13 cellular contexts compared by ENCODE assay signal in genomic region chr11:94766656-94767291, GRCh38. TPM values are rescaled to one million over a fixed set of nuclear protein-coding genes. Genes with fewer than 3 reads are reported as not detected.
DNase-seq lines count a peak whose midpoint lies in the region; ATAC-seq and TF ChIP-seq lines count a peak whose summit lies in the region.
"Had no signal": no experiment of that assay in that cellular context is flagged by ENCODE, and none has a peak within 500 bp of the region (broad histone marks: within the 10 kb centered on the region; RNA-seq: fewer than 3 reads in every experiment).

No MANE protein-coding gene starts in this region.

- no peak overlapping the region for H3K9ac ChIP-seq in parathyroid adenoma

- TF ChIP-seq EP300 in upper lobe of left lung (IDR thresholded peaks at IDR 0.05), result no peak

- peak overlapping the region; percentile 75 for H2AFZ ChIP-seq in parathyroid adenoma

- H3K27me3 ChIP-seq in heart left ventricle, result no peaks in the 10 kb centered on the region
- no peaks in the 10 kb centered on the region for H3K27me3 ChIP-seq in esophagus squamous epithelium
- no peaks in the 10 kb centered on the region for H3K27me3 ChIP-seq in parathyroid adenoma (ENCODE audit: control insufficient read depth, insufficient read depth, low read length)
- peaks cover 0 to 5% (median 0%) of the 10 kb centered on the region in 4 donors for H3K27me3 ChIP-seq in upper lobe of left lung
- H3K27me3 ChIP-seq: adrenal gland had no signal

- no peak for TF ChIP-seq POLR2A in heart left ventricle (IDR thresholded peaks at IDR 0.05)
- no peak for TF ChIP-seq POLR2A in esophagus squamous epithelium (IDR thresholded peaks at IDR 0.05)
- no peak for TF ChIP-seq POLR2A in upper lobe of left lung (IDR thresholded peaks at IDR 0.05)

- peak overlapping the region in 8 of 12 donors; percentile 89 to 99 (median 96) for H3K27ac ChIP-seq in heart left ventricle
- peak overlapping the region; percentile 93 to 99 (median 95) for H3K27ac ChIP-seq in esophagus squamous epithelium
- peak overlapping the region; percentile 19 for H3K27ac ChIP-seq in parathyroid adenoma
- peak overlapping the region; percentile 92 to 99 (median 96) for H3K27ac ChIP-seq in upper lobe of left lung

- TF ChIP-seq CTCF in heart left ventricle (IDR thresholded peaks at IDR 0.05) (no peak), esophagus squamous epithelium (IDR thresholded peaks at IDR 0.05) (no peak), parathyroid adenoma (IDR thresholded peaks at IDR 0.05) (no peak), upper lobe of left lung (IDR thresholded peaks at IDR 0.05) (no peak)

- no peak overlapping the region for H3K4me2 ChIP-seq in parathyroid adenoma (ENCODE audit: low read length)

- H3K4me3 ChIP-seq in heart left ventricle (no peak overlapping the region), esophagus squamous epithelium (peak overlapping the region in 1 of 4 donors; percentile 89), parathyroid adenoma (ENCODE audit: low read depth, low read length) (no peak overlapping the region), upper lobe of left lung (no peak overlapping the region)
- H3K4me3 ChIP-seq: adrenal gland had no signal

- DNase-seq in heart left ventricle, result no peak
- no peak for DNase-seq in left ventricle myocardium superior
- DNase-seq in esophagus squamous epithelium (lab: John Stamatoyannopoulos, UW), result no peak
- no peak for DNase-seq in upper lobe of left lung
- DNase-seq: activated CD4-positive, alpha-beta T cell treated with anti-CD3 and anti-CD28 coated beads, Interleukin-2, amount 50 U/mL, for 4 hours; activated T-cell treated with anti-CD3 and anti-CD28 coated beads, Interleukin-2, amount 50 U/mL, for 72 hours; adrenal gland; CD4-positive, CD25-positive, alpha-beta regulatory T cell; stimulated activated CD4-positive, alpha-beta T cell treated with anti-CD3 and anti-CD28 coated beads, Interleukin-1b, Interleukin-23, amount 100 ng/mL, for 48 hours had no signal

- H3K79me2 ChIP-seq in parathyroid adenoma, result peaks cover 13% of the 10 kb centered on the region

- ATAC-seq in heart left ventricle (no peak), left ventricle myocardium superior (no peak), upper lobe of left lung (ENCODE audit: low FRiP score in 2 of 2) (no peak), GM18498 (IDR thresholded peaks at IDR 0.05; ENCODE audit: unreplicated experiment) (no peak), GM19455 (IDR thresholded peaks at IDR 0.05; ENCODE audit: unreplicated experiment) (no peak), GM21515 (IDR thresholded peaks at IDR 0.05; ENCODE audit: unreplicated experiment) (no peak)
- ATAC-seq: activated T-cell treated with anti-CD3 and anti-CD28 coated beads, Interleukin-2, amount 50 U/mL, for 72 hours had no signal

- intact Hi-C loops in heart left ventricle (cut with DNase I), result loop anchor here in 6 of 10 donors (5.0 to 10.0 kb wide), 5 partner anchors 34 to 144 kb away; no protein-coding TSS in a partner anchor
- intact Hi-C loops in left ventricle myocardium superior (cut with micrococcal nuclease), result loop anchor here (10.0 kb wide), 1 partner anchor 142 kb away; no protein-coding TSS in a partner anchor
- intact Hi-C loops in esophagus squamous epithelium (cut with DNase I), result no loop called here

- H3K9me3 ChIP-seq in heart left ventricle, result no peaks in the 10 kb centered on the region
- H3K9me3 ChIP-seq in esophagus squamous epithelium, result no peaks in the 10 kb centered on the region
- no peaks in the 10 kb centered on the region for H3K9me3 ChIP-seq in parathyroid adenoma (ENCODE audit: control insufficient read depth, low read length)
- H3K9me3 ChIP-seq in upper lobe of left lung, result no peaks in the 10 kb centered on the region
- H3K9me3 ChIP-seq: adrenal gland had no signal

- no peaks in the 10 kb centered on the region for H3K36me3 ChIP-seq in heart left ventricle
- H3K36me3 ChIP-seq in esophagus squamous epithelium, result no peaks in the 10 kb centered on the region
- no peaks in the 10 kb centered on the region for H3K36me3 ChIP-seq in parathyroid adenoma (ENCODE audit: control insufficient read depth, insufficient read depth, low read length)
- no peaks in the 10 kb centered on the region for H3K36me3 ChIP-seq in upper lobe of left lung
- H3K36me3 ChIP-seq: adrenal gland had no signal

- H3K4me1 ChIP-seq in heart left ventricle (peaks cover 2 to 37% (median 19%) of the 10 kb centered on the region in 12 donors), esophagus squamous epithelium (peaks cover 0 to 64% (median 26%) of the 10 kb centered on the region in 3 donors), parathyroid adenoma (peaks cover 2% of the 10 kb centered on the region), upper lobe of left lung (peaks cover 15 to 41% (median 25%) of the 10 kb centered on the region in 4 donors)

- WGBS in heart left ventricle, 4 donors, result 52 to 80% (median 66%) methylated on average over 6 of the region's 6 CpGs
- 34 to 36% methylated on average over 6 of the region's 6 CpGs for WGBS in esophagus squamous epithelium, 2 donors
- WGBS in upper lobe of left lung, 2 donors, result 76 to 80% methylated on average over 6 of the region's 6 CpGs

RNA-seq across cellular contexts. Expression of gene AMOTL1, which starts 1.4 kb away (rescaled TPM):
- total RNA-seq in heart left ventricle, result 10 to 100 TPM; 24.4 to 76.0 (median 51.7) TPM
- polyA plus RNA-seq in heart left ventricle, result 1 to 10 TPM; 6.2 to 9.0 TPM
- 46.3 TPM for total RNA-seq in left ventricle myocardium superior
- total RNA-seq in esophagus squamous epithelium, result 10 to 100 TPM; 47.2 to 91.6 (median 66.9) TPM
- 10 to 100 TPM; 30.4 to 54.7 (median 46.1) TPM for total RNA-seq in upper lobe of left lung

Comparison
In these comparisons a context has a peak if more than half of its experiments do, and no peak if none do; other contexts are left out.
1. H3K27ac ChIP-seq: peak in every context shown above with its lines; median percentile 96 in upper lobe of left lung; 96 in heart left ventricle; 95 in esophagus squamous epithelium; 19 in parathyroid adenoma.